Comparison of ENCODE assay signal across 27 cellular contexts in genomic region chr11:70877151-70877550, GRCh38.
"Had no signal": no experiment of that assay in that cellular context is flagged by ENCODE, and none has a peak within 500 bp of the region (broad histone marks: within the 10 kb centered on the region; RNA-seq: fewer than 3 reads in every experiment).

No MANE protein-coding gene starts in this region.

- H3K4me2 ChIP-seq: SK-N-SH had no signal

- H3K27ac ChIP-seq: adrenal gland, breast epithelium, Peyer's patch, RWPE1, SJCRH30, VCaP had no signal

- H3K4me1 ChIP-seq: adrenal gland, breast epithelium, Peyer's patch, SJCRH30 had no signal

- H3K9me3 ChIP-seq: adrenal gland, breast epithelium, Peyer's patch, SJCRH30, SK-N-SH had no signal

- H3K9ac ChIP-seq: SK-N-SH had no signal

- H3K4me3 ChIP-seq: adrenal gland, breast epithelium, Peyer's patch, SJCRH30 had no signal

- ATAC-seq: activated CD4-positive, alpha-beta T cell treated with anti-CD3 and anti-CD28 coated beads for 36 hours; activated T-helper 17 cell treated with anti-CD3 and anti-CD28 coated beads, Interleukin-2, amount 50 U/mL, for 72 hours had no signal

- DNase-seq: activated CD4-positive, alpha-beta memory T cell treated with anti-CD3 and anti-CD28 coated beads, Interleukin-2, amount 10 ng/mL, durations not matched to agents 7 days and 5 days; activated CD4-positive, alpha-beta T cell treated with anti-CD3 and anti-CD28 coated beads for 36 hours; activated CD4-positive, alpha-beta T cell treated with anti-CD3 and anti-CD28 coated beads, Interleukin-2, amount 50 U/mL, for 1 hour; activated gamma-delta T cell; activated naive CD4-positive, alpha-beta T cell treated with anti-CD3 and anti-CD28 coated beads for 36 hours; activated naive CD8-positive, alpha-beta T cell treated with anti-CD3 and anti-CD28 coated beads, Interleukin-2, amount 10 ng/mL, durations not matched to agents 7 days and 5 days; activated T-cell treated with anti-CD3 and anti-CD28 coated beads for 4 hours; activated T-cell treated with anti-CD3 and anti-CD28 coated beads, Interleukin-2, amount 50 U/mL, for 48 hours; adrenal gland; caudate nucleus; Kasumi-1; KBM-7; NCI-H1105 treated with DMSO at 0.1 percent for 48 hours; NCI-H1694; NCI-H446; NCI-H526; NCI-H82; OCI-M1; Peyer's patch; Right ventricle myocardium superior; SK-N-SH; T-helper 1 cell had no signal

- H3K36me3 ChIP-seq: adrenal gland, breast epithelium, Peyer's patch, SJCRH30 had no signal

- H3K27me3 ChIP-seq: adrenal gland, breast epithelium, Peyer's patch, SJCRH30 had no signal
